12 cellular contexts compared by ENCODE assay signal in the genomic region with DNA sequence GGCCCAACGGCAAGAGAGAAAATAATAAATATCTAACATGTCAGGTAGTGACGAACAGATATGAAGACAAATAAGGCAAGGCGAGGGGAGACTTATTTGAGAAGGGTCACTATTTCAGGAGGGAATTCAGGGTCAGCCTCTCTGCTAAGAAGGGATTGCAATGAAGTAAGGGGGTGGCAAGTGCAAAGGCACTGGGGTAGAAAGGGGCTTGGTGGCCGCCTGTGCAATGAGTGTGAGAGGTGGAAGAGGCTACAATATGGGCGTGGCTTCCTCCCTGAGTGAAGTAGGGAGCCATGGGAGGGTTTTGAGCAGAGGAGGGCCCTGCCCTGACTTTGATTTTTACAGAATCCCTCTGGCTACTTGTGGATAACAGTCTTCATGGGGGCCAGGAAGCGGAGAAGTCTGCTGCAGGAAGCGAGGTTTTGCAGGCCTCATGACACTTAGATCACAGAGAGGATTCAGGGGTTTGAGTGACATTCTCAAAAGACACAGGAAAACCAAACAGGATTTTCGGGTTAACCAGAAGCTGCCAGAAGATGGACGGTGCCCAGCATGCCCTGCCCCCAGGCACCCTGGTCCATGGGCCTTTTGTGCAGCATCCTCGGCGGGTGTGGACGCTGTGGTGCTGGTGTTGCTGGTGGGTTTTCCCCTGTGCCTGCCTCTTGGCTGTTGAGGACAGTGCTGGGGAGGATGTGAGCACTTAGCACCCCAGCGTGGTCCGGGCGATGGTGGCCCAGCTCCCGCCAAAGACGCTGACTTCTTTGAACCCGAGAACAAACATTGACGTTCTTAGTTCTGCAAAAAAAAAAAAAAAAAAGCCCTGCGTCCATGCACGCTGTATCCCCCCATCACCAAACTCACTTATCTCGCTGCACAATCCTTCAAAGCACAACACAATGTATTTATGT.
DNase-seq lines count a peak whose midpoint lies in the region; ATAC-seq and TF ChIP-seq lines count a peak whose summit lies in the region.
"Had no signal": no experiment of that assay in that cellular context is flagged by ENCODE, and none has a peak within 500 bp of the region (broad histone marks: within the 10 kb centered on the region; RNA-seq: fewer than 3 reads in every experiment).

No MANE protein-coding gene starts in this region.

- H3K27me3 Mint-ChIP-seq in MCF 10A (ENCODE audit: insufficient read depth, unreplicated experiment) (no peaks in the 10 kb centered on the region), type B pancreatic cell (no peaks in the 10 kb centered on the region)
- no peaks in the 10 kb centered on the region for H3K27me3 Mint-ChIP-seq in activated T-cell treated with anti-CD3 and anti-CD28 coated beads, Interleukin-2, amount 50 U/mL, for 4 hours (ENCODE audit: low read depth)

- WGBS in mesenchymal stem cell, result 89% methylated on average over 18 of the region's 22 CpGs
- WGBS in heart left ventricle, 4 donors, result 82 to 90% (median 86%) methylated on average over 22 of the region's 22 CpGs

- H3K79me1 ChIP-seq in mesenchymal stem cell (replicated peaks; ENCODE audit: low read length, poor library complexity, severe bottlenecking), result no peaks in the 10 kb centered on the region

- H3K36me3 ChIP-seq in breast epithelium (no peaks in the 10 kb centered on the region), mesenchymal stem cell (ENCODE audit: control insufficient read depth in 1 of 2, insufficient read depth in 2 of 2, low read depth in 1 of 2, low read length in 2 of 2) (no peaks in the 10 kb centered on the region), heart left ventricle (no peaks in the 10 kb centered on the region), brain microvascular endothelial cell (replicated peaks) (no peaks in the 10 kb centered on the region)
- H3K36me3 ChIP-seq: left lung, right lobe of liver had no signal

- H3K4me1 ChIP-seq in breast epithelium (no peaks in the 10 kb centered on the region), mesenchymal stem cell (ENCODE audit: control insufficient read depth, insufficient read depth, low read depth, low read length) (peaks cover 5% of the 10 kb centered on the region), heart left ventricle (peaks cover 0 to 64% (median 22%) of the 10 kb centered on the region in 12 donors)

- intact Hi-C loops in MCF 10A (cut with micrococcal nuclease), result no loop called here
- intact Hi-C loops in breast epithelium (cut with DNase I; ENCODE audit: low total_unique reads), result no loop called here
- intact Hi-C loops in heart left ventricle (cut with DNase I), result loop anchor here in 1 of 10 donors (10.0 kb wide), 1 partner anchor 191 kb away; a partner anchor contains a TSS

- TF ChIP-seq POLR2A in breast epithelium (IDR thresholded peaks at IDR 0.05), result no peak
- TF ChIP-seq POLR2A in heart left ventricle (IDR thresholded peaks at IDR 0.05), result no peak

- H3K9ac ChIP-seq in mesenchymal stem cell (ENCODE audit: low read length), result no peak overlapping the region
- H3K9ac ChIP-seq: GM23248 had no signal

- H3K14ac ChIP-seq in mesenchymal stem cell (ENCODE audit: low read length in 2 of 2), result no peak overlapping the region

- H3K4me1 Mint-ChIP-seq in MCF 10A (ENCODE audit: insufficient read depth, unreplicated experiment) (peaks cover 11% of the 10 kb centered on the region), type B pancreatic cell (ENCODE audit: unreplicated experiment) (peaks cover 47% of the 10 kb centered on the region)
- peaks cover 60% of the 10 kb centered on the region for H3K4me1 Mint-ChIP-seq in activated T-cell treated with anti-CD3 and anti-CD28 coated beads, Interleukin-2, amount 50 U/mL, for 4 hours (ENCODE audit: low read depth)

- no peak overlapping the region for H2BK120ac ChIP-seq in mesenchymal stem cell (ENCODE audit: low read depth, low read length)

- no peak overlapping the region for H3K23ac ChIP-seq in mesenchymal stem cell (ENCODE audit: low read length in 2 of 2)

- H4K91ac ChIP-seq in mesenchymal stem cell (ENCODE audit: low read length), result peak overlapping the region; percentile 35

- DNase-seq in MCF 10A (ENCODE audit: unreplicated experiment), result no peak
- DNase-seq in breast epithelium (ENCODE audit: low spot score in 2 of 2), result no peak
- no peak for DNase-seq in activated T-cell treated with anti-CD3 and anti-CD28 coated beads, Interleukin-2, amount 50 U/mL, for 4 hours
- DNase-seq in mesenchymal stem cell, result no peak
- no peak for DNase-seq in type B pancreatic cell (ENCODE audit: extremely low spot score, unreplicated experiment)
- no peak for DNase-seq in left lobe of liver (ENCODE audit: low spot score)
- DNase-seq in heart left ventricle, result no peak
- no peak for DNase-seq in brain microvascular endothelial cell
- DNase-seq: GM23248, left lung, NCI-H774 had no signal

- H2BK5ac ChIP-seq in mesenchymal stem cell (ENCODE audit: low read depth, low read length, poor library complexity, severe bottlenecking), result no peak overlapping the region

- CTCF ChIA-PET in MCF 10A (lab: Yijun Ruan, JAX), result interaction anchor here (0.7 kb wide), 1 partner anchor 25 kb away, joined by 3 read pairs; no protein-coding TSS in a partner anchor

- peak overlapping the region in 1 of 2 experiments; percentile 24 for H3K18ac ChIP-seq in mesenchymal stem cell (ENCODE audit: low read depth in 1 of 2, low read length in 2 of 2)

- no peak overlapping the region for H2BK15ac ChIP-seq in mesenchymal stem cell (ENCODE audit: low read depth, poor library complexity, severe bottlenecking)

- peak overlapping the region; percentile 27 for H4K8ac ChIP-seq in mesenchymal stem cell (ENCODE audit: low read length)

- H3K27ac Mint-ChIP-seq in MCF 10A (ENCODE audit: low read depth, unreplicated experiment), result peak overlapping the region; percentile 32
- peak overlapping the region; percentile 49 for H3K27ac Mint-ChIP-seq in type B pancreatic cell

- peak; percentile 59 to 81 for ATAC-seq in activated T-cell treated with anti-CD3 and anti-CD28 coated beads, Interleukin-2, amount 50 U/mL, for 4 hours
- ATAC-seq in left lobe of liver (no peak), heart left ventricle (no peak)
- ATAC-seq: left lung, right lobe of liver had no signal

- H3K4me3 ChIP-seq in breast epithelium, result no peak overlapping the region
- H3K4me3 ChIP-seq in mesenchymal stem cell (ENCODE audit: insufficient read depth in 1 of 2, low read depth in 1 of 2, low read length in 2 of 2), result no peak overlapping the region
- no peak overlapping the region for H3K4me3 ChIP-seq in heart left ventricle
- no peak overlapping the region for H3K4me3 ChIP-seq in brain microvascular endothelial cell (ENCODE audit: low read depth, low read length)
- H3K4me3 ChIP-seq: GM23248, left lung, right lobe of liver had no signal

- in situ Hi-C loops in brain microvascular endothelial cell (cut with HindIII; ENCODE audit: low pct_ligation_motif_present, low sequenced_read_pairs), result no loop called here

- no peak overlapping the region for H3K27ac ChIP-seq in breast epithelium
- H3K27ac ChIP-seq in mesenchymal stem cell (ENCODE audit: low read length, poor library complexity, severe bottlenecking), result no peak overlapping the region
- peak overlapping the region in 1 of 12 donors; percentile 15 for H3K27ac ChIP-seq in heart left ventricle
- H3K27ac ChIP-seq in brain microvascular endothelial cell, result no peak overlapping the region
- H3K27ac ChIP-seq: GM23248, left lung, right lobe of liver had no signal

- H2AFZ ChIP-seq in mesenchymal stem cell (ENCODE audit: low read depth, low read length), result no peak overlapping the region
- H2AFZ ChIP-seq: GM23248 had no signal

- no peak for TF ChIP-seq CTCF in MCF 10A (IDR thresholded peaks at IDR 0.05; ENCODE audit: unreplicated experiment)
- TF ChIP-seq CTCF in breast epithelium (IDR thresholded peaks at IDR 0.05), result no peak
- TF ChIP-seq CTCF in type B pancreatic cell (conservative IDR thresholded peaks at IDR 0.05), result no peak
- TF ChIP-seq CTCF in heart left ventricle (IDR thresholded peaks at IDR 0.05), result no peak
- no peak for TF ChIP-seq CTCF in brain microvascular endothelial cell (IDR thresholded peaks at IDR 0.05; ENCODE audit: low read depth, low read length, missing control alignments)

- no peak overlapping the region for H2AK5ac ChIP-seq in mesenchymal stem cell (ENCODE audit: low read length, severe bottlenecking)

- H3K9me3 ChIP-seq in breast epithelium, result no peaks in the 10 kb centered on the region
- no peaks in the 10 kb centered on the region for H3K9me3 ChIP-seq in mesenchymal stem cell (ENCODE audit: control insufficient read depth, low read length)
- no peaks in the 10 kb centered on the region for H3K9me3 ChIP-seq in heart left ventricle
- H3K9me3 ChIP-seq: left lung, right lobe of liver had no signal

- H3K4me2 ChIP-seq in mesenchymal stem cell (ENCODE audit: low read length, poor library complexity, severe bottlenecking), result no peak overlapping the region

- BruUV-seq in MCF 10A (replicated peaks; lab: Mats Ljungman, UMichigan), result no TSS peak

- POLR2A ChIA-PET in MCF 10A (lab: Yijun Ruan, JAX), result no interaction called here

- H3K27me3 ChIP-seq in breast epithelium (no peaks in the 10 kb centered on the region), mesenchymal stem cell (ENCODE audit: control insufficient read depth in 1 of 2, insufficient read depth in 1 of 2, low read length in 2 of 2) (no peaks in the 10 kb centered on the region), heart left ventricle (no peaks in the 10 kb centered on the region), brain microvascular endothelial cell (replicated peaks) (no peaks in the 10 kb centered on the region)
- H3K27me3 ChIP-seq: left lung, right lobe of liver had no signal

- H3K36me3 Mint-ChIP-seq in MCF 10A (ENCODE audit: insufficient read depth, unreplicated experiment) (no peaks in the 10 kb centered on the region), type B pancreatic cell (peaks cover 4% of the 10 kb centered on the region)
- H3K36me3 Mint-ChIP-seq in activated T-cell treated with anti-CD3 and anti-CD28 coated beads, Interleukin-2, amount 50 U/mL, for 4 hours (ENCODE audit: insufficient read depth), result no peaks in the 10 kb centered on the region

- peak overlapping the region in 1 of 2 experiments; percentile 2 for H2BK12ac ChIP-seq in mesenchymal stem cell (ENCODE audit: low read length in 2 of 2)

- H3K4me3 Mint-ChIP-seq in MCF 10A (ENCODE audit: unreplicated experiment) (no peak overlapping the region), type B pancreatic cell (peak overlapping the region; percentile 30)
- H3K4me3 Mint-ChIP-seq in activated T-cell treated with anti-CD3 and anti-CD28 coated beads, Interleukin-2, amount 50 U/mL, for 4 hours, result peak overlapping the region; percentile 68

- peaks cover 5% of the 10 kb centered on the region for H3K9me3 Mint-ChIP-seq in MCF 10A (ENCODE audit: unreplicated experiment)
- no peaks in the 10 kb centered on the region for H3K9me3 Mint-ChIP-seq in activated T-cell treated with anti-CD3 and anti-CD28 coated beads, Interleukin-2, amount 50 U/mL, for 4 hours
- peaks cover 5% of the 10 kb centered on the region for H3K9me3 Mint-ChIP-seq in type B pancreatic cell

- H3K4ac ChIP-seq in mesenchymal stem cell (ENCODE audit: low read depth in 1 of 2, low read length in 2 of 2), result no peak overlapping the region

Comparison
In these comparisons a context has a peak if more than half of its experiments do, and no peak if none do; other contexts are left out.
1. ATAC-seq: peak in activated T-cell treated with anti-CD3 and anti-CD28 coated beads, Interleukin-2, amount 50 U/mL, for 4 hours (2 of 2); none in left lobe of liver (single experiment) and heart left ventricle (0 of 4).